15 cellular contexts compared by ENCODE assay signal in genomic region chr12:124893792-124894516, GRCh38. TPM values are rescaled to one million over a fixed set of nuclear protein-coding genes. Genes with fewer than 3 reads are reported as not detected.
A peak's percentile ranks its signal among the peaks of the same experiment; 100 is the strongest.
DNase-seq lines count a peak whose midpoint lies in the region; ATAC-seq lines count a peak whose summit lies in the region.
"Had no signal": no experiment of that assay in that cellular context is flagged by ENCODE, and none has a peak within 500 bp of the region (broad histone marks: within the 10 kb centered on the region; RNA-seq: fewer than 3 reads in every experiment).

No MANE protein-coding gene starts in this region.

- ATAC-seq in activated CD8-positive, alpha-beta memory T cell treated with anti-CD3 and anti-CD28 coated beads, Interleukin-2, amount 10 ng/mL, durations not matched to agents 7 days and 5 days, result peak; percentile 52
- ATAC-seq in GM21529 (IDR thresholded peaks at IDR 0.05; ENCODE audit: unreplicated experiment) (peak; percentile 52), HG03354 (IDR thresholded peaks at IDR 0.05; ENCODE audit: poor library complexity, severe bottlenecking, unreplicated experiment) (peak; percentile 66)
- ATAC-seq in stimulated activated naive B cell treated with anti-CD40 and anti-IgM and Interleukin-4, amounts not matched to agents 10 μg/mL and 1 μg/mL and 100 μg/mL, for 72 hours (replicated peaks), result peak; percentile 75 to 78

- CTCF ChIA-PET in activated CD8-positive, alpha-beta memory T cell treated with anti-CD3 and anti-CD28 coated beads, Interleukin-2, amount 10 ng/mL, durations not matched to agents 7 days and 5 days (lab: Charles Lee), result interaction anchor here (0.8 to 1.1 kb wide), 2 partner anchors 13 to 57 kb away, joined by 3 to 4 read pairs; no protein-coding TSS in a partner anchor

- H3K9me3 Mint-ChIP-seq in activated CD8-positive, alpha-beta memory T cell treated with anti-CD3 and anti-CD28 coated beads, Interleukin-2, amount 10 ng/mL, durations not matched to agents 7 days and 5 days (ENCODE audit: low read depth), result no peaks in the 10 kb centered on the region
- no peaks in the 10 kb centered on the region for H3K9me3 Mint-ChIP-seq in stimulated activated naive B cell treated with anti-CD40 and anti-IgM and Interleukin-4, amounts not matched to agents 10 μg/mL and 1 μg/mL and 100 μg/mL, for 72 hours
- H3K9me3 Mint-ChIP-seq: activated CD4-positive, alpha-beta memory T cell treated with anti-CD3 and anti-CD28 coated beads for 36 hours; mesothelial cell of epicardium had no signal

- no peak for DNase-seq in activated CD8-positive, alpha-beta memory T cell treated with anti-CD3 and anti-CD28 coated beads, Interleukin-2, amount 10 ng/mL, durations not matched to agents 7 days and 5 days
- no peak for DNase-seq in activated CD8-positive, alpha-beta memory T cell treated with anti-CD3 and anti-CD28 coated beads for 24 hours
- no peak for DNase-seq in stimulated activated naive B cell treated with anti-CD40 and anti-IgM and Interleukin-4, amounts not matched to agents 10 μg/mL and 1 μg/mL and 100 μg/mL, for 72 hours
- no peak for DNase-seq in NCI-H748 (lab: John Stamatoyannopoulos, UW; ENCODE audit: unreplicated experiment)
- DNase-seq in stimulated activated CD4-positive, alpha-beta T cell treated with anti-CD3 and anti-CD28 coated beads, Interleukin-4, amount 100 ng/mL, for 1 hour, result no peak
- DNase-seq in NCI-H1436 treated with DMSO at 0.1 percent for 48 hours (lab: John Stamatoyannopoulos, UW), result no peak
- DNase-seq: activated CD4-positive, alpha-beta memory T cell treated with anti-CD3 and anti-CD28 coated beads for 36 hours; COR-L47; foreskin melanocyte; NCI-H1048; NCI-H446; tibial artery had no signal

- H3K27ac Mint-ChIP-seq in activated CD8-positive, alpha-beta memory T cell treated with anti-CD3 and anti-CD28 coated beads, Interleukin-2, amount 10 ng/mL, durations not matched to agents 7 days and 5 days, result no peak overlapping the region
- H3K27ac Mint-ChIP-seq in stimulated activated naive B cell treated with anti-CD40 and anti-IgM and Interleukin-4, amounts not matched to agents 10 μg/mL and 1 μg/mL and 100 μg/mL, for 72 hours, result peak overlapping the region; percentile 62
- H3K27ac Mint-ChIP-seq: activated CD4-positive, alpha-beta memory T cell treated with anti-CD3 and anti-CD28 coated beads for 36 hours; mesothelial cell of epicardium had no signal

- no peaks in the 10 kb centered on the region for H3K27me3 Mint-ChIP-seq in activated CD8-positive, alpha-beta memory T cell treated with anti-CD3 and anti-CD28 coated beads, Interleukin-2, amount 10 ng/mL, durations not matched to agents 7 days and 5 days
- H3K27me3 Mint-ChIP-seq in stimulated activated naive B cell treated with anti-CD40 and anti-IgM and Interleukin-4, amounts not matched to agents 10 μg/mL and 1 μg/mL and 100 μg/mL, for 72 hours, result no peaks in the 10 kb centered on the region
- H3K27me3 Mint-ChIP-seq: activated CD4-positive, alpha-beta memory T cell treated with anti-CD3 and anti-CD28 coated beads for 36 hours had no signal

- no peaks in the 10 kb centered on the region for H3K36me3 Mint-ChIP-seq in activated CD8-positive, alpha-beta memory T cell treated with anti-CD3 and anti-CD28 coated beads, Interleukin-2, amount 10 ng/mL, durations not matched to agents 7 days and 5 days
- H3K36me3 Mint-ChIP-seq in stimulated activated naive B cell treated with anti-CD40 and anti-IgM and Interleukin-4, amounts not matched to agents 10 μg/mL and 1 μg/mL and 100 μg/mL, for 72 hours, result peaks cover 7 to 8% of the 10 kb centered on the region in 2 donors
- H3K36me3 Mint-ChIP-seq: activated CD4-positive, alpha-beta memory T cell treated with anti-CD3 and anti-CD28 coated beads for 36 hours; mesothelial cell of epicardium had no signal

- H3K4me3 Mint-ChIP-seq in activated CD8-positive, alpha-beta memory T cell treated with anti-CD3 and anti-CD28 coated beads, Interleukin-2, amount 10 ng/mL, durations not matched to agents 7 days and 5 days, result no peak overlapping the region
- H3K4me3 Mint-ChIP-seq in stimulated activated naive B cell treated with anti-CD40 and anti-IgM and Interleukin-4, amounts not matched to agents 10 μg/mL and 1 μg/mL and 100 μg/mL, for 72 hours, result no peak overlapping the region
- H3K4me3 Mint-ChIP-seq: activated CD4-positive, alpha-beta memory T cell treated with anti-CD3 and anti-CD28 coated beads for 36 hours; mesothelial cell of epicardium had no signal

- H3K4me1 Mint-ChIP-seq in activated CD8-positive, alpha-beta memory T cell treated with anti-CD3 and anti-CD28 coated beads, Interleukin-2, amount 10 ng/mL, durations not matched to agents 7 days and 5 days, result peaks cover 22% of the 10 kb centered on the region
- H3K4me1 Mint-ChIP-seq in stimulated activated naive B cell treated with anti-CD40 and anti-IgM and Interleukin-4, amounts not matched to agents 10 μg/mL and 1 μg/mL and 100 μg/mL, for 72 hours, result peaks cover 12 to 21% of the 10 kb centered on the region in 2 donors
- H3K4me1 Mint-ChIP-seq: mesothelial cell of epicardium had no signal

RNA-seq across cellular contexts. Expression of gene UBC, which starts 20.5 kb away (rescaled TPM):
- 1,000 to 10,000 TPM; 1,159 to 1,188 TPM for total RNA-seq in activated CD8-positive, alpha-beta memory T cell treated with anti-CD3 and anti-CD28 coated beads, Interleukin-2, amount 10 ng/mL, durations not matched to agents 7 days and 5 days

RNA-seq across cellular contexts. Expression of gene SCARB1, which starts 30.3 kb away (rescaled TPM):
- total RNA-seq in activated CD8-positive, alpha-beta memory T cell treated with anti-CD3 and anti-CD28 coated beads, Interleukin-2, amount 10 ng/mL, durations not matched to agents 7 days and 5 days, result 10 to 100 TPM; 12.6 to 17.2 TPM
